19 cellular contexts compared by ENCODE assay signal in the genomic region with DNA sequence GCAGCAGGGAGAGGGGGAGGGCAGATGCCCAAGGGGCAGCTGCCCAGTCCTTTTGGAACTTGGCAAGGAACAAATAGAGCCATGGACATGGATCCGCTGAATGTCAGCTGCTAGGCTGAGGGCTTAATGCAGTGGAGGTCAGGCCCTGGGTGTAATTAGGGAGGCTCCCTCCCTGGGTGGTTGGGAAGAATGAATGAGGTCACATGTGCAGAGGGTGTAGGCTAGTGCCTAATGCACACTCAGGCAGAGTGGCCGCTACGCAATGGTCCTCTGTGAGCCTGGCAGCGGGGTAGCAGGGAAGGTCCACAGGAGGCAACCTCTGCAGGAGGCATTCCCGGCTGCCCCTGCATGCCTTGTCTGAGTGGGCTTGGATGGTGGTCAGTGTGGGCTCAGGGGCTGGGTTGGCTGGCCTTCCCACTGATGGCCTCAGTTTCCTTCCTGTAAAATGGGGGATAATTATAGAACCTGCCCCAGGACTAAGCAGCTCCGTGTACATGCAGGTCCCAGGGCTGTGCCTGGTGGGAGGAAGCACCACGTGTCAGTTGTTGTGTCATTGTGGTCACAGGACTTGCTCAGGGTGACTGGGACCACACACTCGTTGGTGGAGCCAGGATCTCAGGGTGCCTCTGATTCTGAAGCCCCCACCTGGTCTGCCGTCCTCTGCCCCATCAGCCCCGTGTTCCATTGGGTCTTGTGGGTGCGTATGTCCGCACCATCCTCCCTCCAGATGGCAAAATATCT.
A peak's percentile ranks its signal among the peaks of the same experiment; 100 is the strongest.
DNase-seq lines count a peak whose midpoint lies in the region; ATAC-seq and TF ChIP-seq lines count a peak whose summit lies in the region.
"Had no signal": no experiment of that assay in that cellular context is flagged by ENCODE, and none has a peak within 500 bp of the region (broad histone marks: within the 10 kb centered on the region; RNA-seq: fewer than 3 reads in every experiment).

No MANE protein-coding gene starts in this region.

- H3K27me3 ChIP-seq in PC-3 (ENCODE audit: low read length): no peaks in the 10 kb centered on the region
- H3K27me3 ChIP-seq: ascending aorta had no signal

- POLR2A ChIA-PET in PC-3 (lab: Charles Lee; ENCODE audit: unreplicated experiment): no interaction called here

- H3K79me2 ChIP-seq in PC-3 (ENCODE audit: low read length): no peaks in the 10 kb centered on the region

- no peaks in the 10 kb centered on the region for H3K9me3 Mint-ChIP-seq in dendritic cell treated with granulocyte-macrophage colony-stimulating factor and Interleukin-4, amounts not matched to agents 40 ng/mL and 50 ng/mL, for 4 days
- H3K9me3 Mint-ChIP-seq in activated T-helper 2 cell treated with anti-CD3 and anti-CD28 coated beads, Interferon-gamma antibody, Interleukin-2, Interleukin-4, amounts not matched to agents 10 μg/mL and 5 μg/mL and 100 μg/mL, durations not matched to agents 14 hours and 24 hours and 36 hours: no peaks in the 10 kb centered on the region
- H3K9me3 Mint-ChIP-seq in osteocyte (ENCODE audit: unreplicated experiment): no peaks in the 10 kb centered on the region
- H3K9me3 Mint-ChIP-seq: activated B cell treated with CpG ODN at 0.5 μM for 24 hours had no signal

- H2AFZ ChIP-seq in PC-3 (ENCODE audit: low read length): no peak overlapping the region
- H2AFZ ChIP-seq: PC-9 had no signal

- no peak overlapping the region for H3K27ac ChIP-seq in PC-3 (ENCODE audit: low read length)
- H3K27ac ChIP-seq: PC-9 had no signal

- no peak for DNase-seq in Right ventricle myocardium superior
- no peak for DNase-seq in cardiac septum (ENCODE audit: low spot score)
- peak; percentile 77 for DNase-seq in myocyte (ENCODE audit: low read depth)
- DNase-seq in activated T-helper 2 cell treated with anti-CD3 and anti-CD28 coated beads, Interferon-gamma antibody, Interleukin-2, Interleukin-4, amounts not matched to agents 10 μg/mL and 5 μg/mL and 100 μg/mL, durations not matched to agents 14 hours and 24 hours and 36 hours (ENCODE audit: low spot score): no peak
- DNase-seq in osteocyte (ENCODE audit: extremely low spot score, unreplicated experiment): no peak
- DNase-seq in ureter (ENCODE audit: low spot score): no peak
- DNase-seq in PC-3: no peak
- DNase-seq: activated B cell treated with CpG ODN at 0.5 μM for 24 hours; activated gamma-delta T cell treated with Interleukin-2 at 50 U/mL for 16 hours; COR-L47; cortex of kidney; NCI-H1930; NCI-H524; PC-9; stimulated activated CD4-positive, alpha-beta T cell treated with anti-CD3 and anti-CD28 coated beads, Interleukin-1b, Interleukin-23, amount 100 ng/mL, for 48 hours had no signal

- ATAC-seq in Right ventricle myocardium superior (ENCODE audit: poor library complexity) (peak; percentile 51), PC-3 (no peak)
- ATAC-seq: esophagus mucosa had no signal

- H3K36me3 Mint-ChIP-seq in dendritic cell treated with granulocyte-macrophage colony-stimulating factor and Interleukin-4, amounts not matched to agents 40 ng/mL and 50 ng/mL, for 4 days (ENCODE audit: low read depth): peaks cover 96% of the 10 kb centered on the region
- H3K36me3 Mint-ChIP-seq in activated T-helper 2 cell treated with anti-CD3 and anti-CD28 coated beads, Interferon-gamma antibody, Interleukin-2, Interleukin-4, amounts not matched to agents 10 μg/mL and 5 μg/mL and 100 μg/mL, durations not matched to agents 14 hours and 24 hours and 36 hours (ENCODE audit: low read depth): no peaks in the 10 kb centered on the region
- H3K36me3 Mint-ChIP-seq in osteocyte (ENCODE audit: unreplicated experiment): peaks cover 2% of the 10 kb centered on the region

- peaks cover 76% of the 10 kb centered on the region for H3K4me1 Mint-ChIP-seq in dendritic cell treated with granulocyte-macrophage colony-stimulating factor and Interleukin-4, amounts not matched to agents 40 ng/mL and 50 ng/mL, for 4 days (ENCODE audit: low read depth)
- no peaks in the 10 kb centered on the region for H3K4me1 Mint-ChIP-seq in activated T-helper 2 cell treated with anti-CD3 and anti-CD28 coated beads, Interferon-gamma antibody, Interleukin-2, Interleukin-4, amounts not matched to agents 10 μg/mL and 5 μg/mL and 100 μg/mL, durations not matched to agents 14 hours and 24 hours and 36 hours (ENCODE audit: low read depth)
- H3K4me1 Mint-ChIP-seq in osteocyte (ENCODE audit: unreplicated experiment): peaks cover 11% of the 10 kb centered on the region

- no peak overlapping the region for H3K4me2 ChIP-seq in PC-3 (ENCODE audit: low read length)
- H3K4me2 ChIP-seq: PC-9 had no signal

- no peaks in the 10 kb centered on the region for H4K20me1 ChIP-seq in PC-3 (ENCODE audit: low read length)

- H3K9me3 ChIP-seq in PC-3 (ENCODE audit: low read length): no peaks in the 10 kb centered on the region
- H3K9me3 ChIP-seq: ascending aorta, HAP-1 had no signal

- H3K27me3 Mint-ChIP-seq in dendritic cell treated with granulocyte-macrophage colony-stimulating factor and Interleukin-4, amounts not matched to agents 40 ng/mL and 50 ng/mL, for 4 days: no peaks in the 10 kb centered on the region
- no peaks in the 10 kb centered on the region for H3K27me3 Mint-ChIP-seq in activated T-helper 2 cell treated with anti-CD3 and anti-CD28 coated beads, Interferon-gamma antibody, Interleukin-2, Interleukin-4, amounts not matched to agents 10 μg/mL and 5 μg/mL and 100 μg/mL, durations not matched to agents 14 hours and 24 hours and 36 hours (ENCODE audit: low read depth)
- no peaks in the 10 kb centered on the region for H3K27me3 Mint-ChIP-seq in osteocyte (ENCODE audit: unreplicated experiment)
- H3K27me3 Mint-ChIP-seq: activated B cell treated with CpG ODN at 0.5 μM for 24 hours had no signal

- no peak for TF ChIP-seq CTCF in osteocyte (IDR thresholded peaks at IDR 0.05)
- no peak for TF ChIP-seq CTCF in PC-3 (conservative IDR thresholded peaks at IDR 0.05; ENCODE audit: low read depth, low read length)

- H3K36me3 ChIP-seq in PC-3 (ENCODE audit: low read depth, low read length): no peaks in the 10 kb centered on the region
- H3K36me3 ChIP-seq: HAP-1 had no signal

- BruUV-seq in PC-3 (replicated peaks; lab: Mats Ljungman, UMichigan): no TSS peak

- H3K9ac ChIP-seq in PC-3 (ENCODE audit: low read length): no peak overlapping the region

- H3F3A ChIP-seq in PC-3 (ENCODE audit: low read length, unreplicated experiment): no peaks in the 10 kb centered on the region

- no peaks in the 10 kb centered on the region for H3K9me2 ChIP-seq in PC-3 (replicated peaks; ENCODE audit: low read length)

- H3K4me3 Mint-ChIP-seq in dendritic cell treated with granulocyte-macrophage colony-stimulating factor and Interleukin-4, amounts not matched to agents 40 ng/mL and 50 ng/mL, for 4 days: no peak overlapping the region
- H3K4me3 Mint-ChIP-seq in activated T-helper 2 cell treated with anti-CD3 and anti-CD28 coated beads, Interferon-gamma antibody, Interleukin-2, Interleukin-4, amounts not matched to agents 10 μg/mL and 5 μg/mL and 100 μg/mL, durations not matched to agents 14 hours and 24 hours and 36 hours (ENCODE audit: low read depth): no peak overlapping the region
- H3K4me3 Mint-ChIP-seq in osteocyte (ENCODE audit: unreplicated experiment): no peak overlapping the region
- H3K4me3 Mint-ChIP-seq: activated B cell treated with CpG ODN at 0.5 μM for 24 hours had no signal

- no peak overlapping the region for H3K4me3 ChIP-seq in PC-3 (ENCODE audit: low read length)
- H3K4me3 ChIP-seq: ascending aorta, HAP-1, PC-9 had no signal

- H3K27ac Mint-ChIP-seq in dendritic cell treated with granulocyte-macrophage colony-stimulating factor and Interleukin-4, amounts not matched to agents 40 ng/mL and 50 ng/mL, for 4 days: peak overlapping the region; percentile 2
- no peak overlapping the region for H3K27ac Mint-ChIP-seq in activated T-helper 2 cell treated with anti-CD3 and anti-CD28 coated beads, Interferon-gamma antibody, Interleukin-2, Interleukin-4, amounts not matched to agents 10 μg/mL and 5 μg/mL and 100 μg/mL, durations not matched to agents 14 hours and 24 hours and 36 hours
- no peak overlapping the region for H3K27ac Mint-ChIP-seq in osteocyte (ENCODE audit: unreplicated experiment)
- H3K27ac Mint-ChIP-seq: activated B cell treated with CpG ODN at 0.5 μM for 24 hours had no signal

- CTCF ChIA-PET in PC-3 (lab: Charles Lee): no interaction called here

- intact Hi-C loops in Right ventricle myocardium superior (cut with DNase I) (no loop called here), cardiac septum (cut with DNase I) (loop anchor here (5.0 kb wide), 1 partner anchor 154 kb away; no protein-coding TSS in a partner anchor), PC-3 (cut with micrococcal nuclease) (no loop called here)
- intact Hi-C loops in dendritic cell treated with granulocyte-macrophage colony-stimulating factor and Interleukin-4, amounts not matched to agents 40 ng/mL and 50 ng/mL, for 4 days (cut with micrococcal nuclease): no loop called here
- intact Hi-C loops in activated T-helper 2 cell treated with anti-CD3 and anti-CD28 coated beads, Interferon-gamma antibody, Interleukin-2, Interleukin-4, amounts not matched to agents 10 μg/mL and 5 μg/mL and 100 μg/mL, durations not matched to agents 14 hours and 24 hours and 36 hours (cut with micrococcal nuclease): no loop called here

- H3K4me1 ChIP-seq in PC-3 (ENCODE audit: insufficient read depth, low read length): no peaks in the 10 kb centered on the region
- H3K4me1 ChIP-seq: HAP-1 had no signal
